In genomic region chr11:69613594-69613993, GRCh38 we compare ENCODE assay signal across 1 cellular context.
TF ChIP-seq lines count a peak whose summit lies in the region.

No MANE protein-coding gene starts in this region.

TF ChIP-seq in HepG2, 621 proteins besides CTCF, POLR2A, EP300 and RAD21:
- TF ChIP-seq TEAD3 (CRISPR knock-in tag; optimal IDR thresholded peaks at IDR 0.05; ENCODE audit: borderline replicate concordance) = no peak
- TF ChIP-seq, protein P1, sequence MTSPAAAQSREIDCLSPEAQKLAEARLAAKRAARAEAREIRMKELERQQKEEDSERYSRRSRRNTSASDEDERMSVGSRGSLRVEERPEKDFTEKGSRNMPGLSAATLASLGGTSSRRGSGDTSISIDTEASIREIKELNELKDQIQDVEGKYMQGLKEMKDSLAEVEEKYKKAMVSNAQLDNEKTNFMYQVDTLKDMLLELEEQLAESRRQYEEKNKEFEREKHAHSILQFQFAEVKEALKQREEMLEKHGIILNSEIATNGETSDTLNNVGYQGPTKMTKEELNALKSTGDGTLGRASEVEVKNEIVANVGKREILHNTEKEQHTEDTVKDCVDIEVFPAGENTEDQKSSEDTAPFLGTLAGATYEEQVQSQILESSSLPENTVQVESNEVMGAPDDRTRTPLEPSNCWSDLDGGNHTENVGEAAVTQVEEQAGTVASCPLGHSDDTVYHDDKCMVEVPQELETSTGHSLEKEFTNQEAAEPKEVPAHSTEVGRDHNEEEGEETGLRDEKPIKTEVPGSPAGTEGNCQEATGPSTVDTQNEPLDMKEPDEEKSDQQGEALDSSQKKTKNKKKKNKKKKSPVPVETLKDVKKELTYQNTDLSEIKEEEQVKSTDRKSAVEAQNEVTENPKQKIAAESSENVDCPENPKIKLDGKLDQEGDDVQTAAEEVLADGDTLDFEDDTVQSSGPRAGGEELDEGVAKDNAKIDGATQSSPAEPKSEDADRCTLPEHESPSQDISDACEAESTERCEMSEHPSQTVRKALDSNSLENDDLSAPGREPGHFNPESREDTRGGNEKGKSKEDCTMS (CRISPR knock-in tag; conservative IDR thresholded peaks at IDR 0.05) = no peak
